ENCODE assay signal across 24 cellular contexts in genomic region chrX:150769408-150769807, GRCh38.
"Had no signal": no experiment of that assay in that cellular context is flagged by ENCODE, and none has a peak within 500 bp of the region (broad histone marks: within the 10 kb centered on the region; RNA-seq: fewer than 3 reads in every experiment).

No MANE protein-coding gene starts in this region.

- H3K27me3 Mint-ChIP-seq: dendritic cell treated with granulocyte-macrophage colony-stimulating factor and Interleukin-4, amounts not matched to agents 40 ng/mL and 50 ng/mL, for 4 days; naive thymus-derived CD4-positive, alpha-beta T cell; progenitor cell of endocrine pancreas; stimulated activated naive B cell treated with anti-CD40 and anti-IgM and Interleukin-4, amounts not matched to agents 10 μg/mL and 1 μg/mL and 100 μg/mL, for 72 hours; stimulated activated naive CD8-positive, alpha-beta T cell treated with anti-CD3 and anti-CD28 coated beads, Interleukin-15, Interleukin-2, amounts not matched to agents 100 ng/mL and 50 ng/mL, for 24 hours; type B pancreatic cell had no signal

- H3K27ac Mint-ChIP-seq: dendritic cell treated with granulocyte-macrophage colony-stimulating factor and Interleukin-4, amounts not matched to agents 40 ng/mL and 50 ng/mL, for 4 days; naive thymus-derived CD4-positive, alpha-beta T cell; nephron; progenitor cell of endocrine pancreas; stimulated activated naive B cell treated with anti-CD40 and anti-IgM and Interleukin-4, amounts not matched to agents 10 μg/mL and 1 μg/mL and 100 μg/mL, for 72 hours; stimulated activated naive CD8-positive, alpha-beta T cell treated with anti-CD3 and anti-CD28 coated beads, Interleukin-15, Interleukin-2, amounts not matched to agents 100 ng/mL and 50 ng/mL, for 24 hours; type B pancreatic cell had no signal

- H2AFZ ChIP-seq: parathyroid adenoma had no signal

- H3K4me3 Mint-ChIP-seq: dendritic cell treated with granulocyte-macrophage colony-stimulating factor and Interleukin-4, amounts not matched to agents 40 ng/mL and 50 ng/mL, for 4 days; naive thymus-derived CD4-positive, alpha-beta T cell; nephron; stimulated activated naive B cell treated with anti-CD40 and anti-IgM and Interleukin-4, amounts not matched to agents 10 μg/mL and 1 μg/mL and 100 μg/mL, for 72 hours; stimulated activated naive CD8-positive, alpha-beta T cell treated with anti-CD3 and anti-CD28 coated beads, Interleukin-15, Interleukin-2, amounts not matched to agents 100 ng/mL and 50 ng/mL, for 24 hours; type B pancreatic cell had no signal

- H3K36me3 Mint-ChIP-seq: stimulated activated naive B cell treated with anti-CD40 and anti-IgM and Interleukin-4, amounts not matched to agents 10 μg/mL and 1 μg/mL and 100 μg/mL, for 72 hours; type B pancreatic cell had no signal

- H3K9ac ChIP-seq: parathyroid adenoma had no signal

- H3K4me3 ChIP-seq: esophagus squamous epithelium, heart right ventricle, lower lobe of right lung, mucosa of descending colon, right lobe of liver, suprapubic skin, thyroid gland had no signal

- H3K9me3 Mint-ChIP-seq: dendritic cell treated with granulocyte-macrophage colony-stimulating factor and Interleukin-4, amounts not matched to agents 40 ng/mL and 50 ng/mL, for 4 days; stimulated activated naive B cell treated with anti-CD40 and anti-IgM and Interleukin-4, amounts not matched to agents 10 μg/mL and 1 μg/mL and 100 μg/mL, for 72 hours; stimulated activated naive CD8-positive, alpha-beta T cell treated with anti-CD3 and anti-CD28 coated beads, Interleukin-15, Interleukin-2, amounts not matched to agents 100 ng/mL and 50 ng/mL, for 24 hours; type B pancreatic cell had no signal

- H3K4me1 Mint-ChIP-seq: naive thymus-derived CD4-positive, alpha-beta T cell had no signal

- H3K27me3 ChIP-seq: esophagus squamous epithelium, heart right ventricle, right lobe of liver, suprapubic skin, thyroid gland had no signal

- H3K9me3 ChIP-seq: esophagus squamous epithelium, heart right ventricle, lower lobe of right lung, mucosa of descending colon, right lobe of liver, suprapubic skin, thyroid gland had no signal

- DNase-seq: effector memory CD4-positive, alpha-beta T cell; erythroblast; esophagus squamous epithelium; foreskin melanocyte; glutamatergic neuron; heart right ventricle; kidney glomerular epithelial cell; left ventricle myocardium superior; lower lobe of right lung; naive thymus-derived CD4-positive, alpha-beta T cell; right lobe of liver; small intestine; stimulated activated CD4-positive, alpha-beta T cell treated with anti-CD3 and anti-CD28 coated beads, Interleukin-15, amount 100 ng/mL, for 24 hours; stimulated activated CD4-positive, alpha-beta T cell treated with anti-CD3 and anti-CD28 coated beads, Interleukin-2, amount 100 ng/mL, for 48 hours; stimulated activated naive B cell treated with anti-CD40 and anti-IgM and Interleukin-4, amounts not matched to agents 10 μg/mL and 1 μg/mL and 100 μg/mL, for 72 hours; thyroid gland had no signal

- H3K4me1 ChIP-seq: lower lobe of right lung, parathyroid adenoma, right lobe of liver had no signal

- H3K27ac ChIP-seq: esophagus squamous epithelium, heart right ventricle, lower lobe of right lung, parathyroid adenoma, right lobe of liver, suprapubic skin, thyroid gland had no signal

- H3K36me3 ChIP-seq: right lobe of liver, suprapubic skin, thyroid gland had no signal

- ATAC-seq: heart right ventricle; left ventricle myocardium superior; lower lobe of right lung; mucosa of descending colon; naive thymus-derived CD4-positive, alpha-beta T cell; right lobe of liver; stimulated activated naive B cell treated with anti-CD40 and anti-IgM and Interleukin-4, amounts not matched to agents 10 μg/mL and 1 μg/mL and 100 μg/mL, for 72 hours had no signal
